Comparison of ENCODE assay signal across 1 cellular context in genomic region chr19:39320948-39321831, GRCh38.
TF ChIP-seq lines count a peak whose summit lies in the region.

No MANE protein-coding gene starts in this region.

TF ChIP-seq in HCT116, 20 proteins besides CTCF, POLR2A, EP300 and RAD21:
- TF ChIP-seq REST (IDR thresholded peaks at IDR 0.05; ENCODE audit: low read depth) (no peak), FOSL1 (IDR thresholded peaks at IDR 0.05; ENCODE audit: low read depth) (no peak), ZBTB33 (IDR thresholded peaks at IDR 0.05; ENCODE audit: extremely low read depth, insufficient replicate concordance, low read length) (no peak), POLR2AphosphoS5 (IDR thresholded peaks at IDR 0.05; ENCODE audit: low read depth, low read length) (no peak), EZH2phosphoT487 (IDR thresholded peaks at IDR 0.05; ENCODE audit: borderline replicate concordance) (no peak), CEBPB (IDR thresholded peaks at IDR 0.05; ENCODE audit: low read depth) (no peak), EZH2 (IDR thresholded peaks at IDR 0.05) (no peak)
TF ChIP-seq in HCT116: peak in this region for 0.
